Comparison of ENCODE assay signal across 1 cellular context in genomic region chr9:136840877-136841645, GRCh38.
TF ChIP-seq lines count a peak whose summit lies in the region.

No MANE protein-coding gene starts in this region.

TF ChIP-seq in GM23338, 12 proteins besides CTCF, POLR2A, EP300 and RAD21 (continued from another document):
- TF ChIP-seq ZNF462 (CRISPR knock-in tag; IDR thresholded peaks at IDR 0.05) = no peak
- no peak for TF ChIP-seq ETS1 (IDR thresholded peaks at IDR 0.05)
